8 cellular contexts compared by ENCODE assay signal in the genomic region with DNA sequence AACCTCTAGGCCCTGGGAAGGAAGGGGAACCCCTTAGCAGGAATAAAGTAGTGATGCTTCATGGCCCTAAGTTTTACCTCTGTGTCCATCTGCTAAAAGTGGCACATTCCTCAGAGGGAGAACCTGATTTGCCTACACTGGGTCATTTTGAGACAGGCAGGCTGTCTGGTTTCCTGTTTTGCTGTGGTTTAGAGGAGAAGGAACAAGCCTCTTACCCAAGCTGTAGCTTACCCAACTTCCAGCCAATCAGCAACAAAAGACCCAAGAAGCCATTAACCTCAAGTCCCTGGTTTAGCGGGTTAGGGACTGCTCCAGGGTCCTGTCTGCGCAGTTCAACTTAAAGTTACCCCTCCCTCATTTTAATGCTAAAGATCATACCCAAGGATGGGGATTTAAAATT.
DNase-seq lines count a peak whose midpoint lies in the region; ATAC-seq and TF ChIP-seq lines count a peak whose summit lies in the region.

No MANE protein-coding gene starts in this region.

- peaks cover 51 to 63% (median 58%) of the 10 kb centered on the region in 3 donors for H3K4me1 Mint-ChIP-seq in IgD-negative memory B cell

- ATAC-seq in GM21576 (IDR thresholded peaks at IDR 0.05; ENCODE audit: unreplicated experiment), result peak; percentile 86

- in situ Hi-C loops in GM13977 (cut with MboI; ENCODE audit: low pct_unique_long_range_greater_than_20kb, low sequenced_read_pairs, unreplicated experiment), result no loop called here

- H3K9me3 Mint-ChIP-seq in IgD-negative memory B cell, result peaks cover 6 to 37% (median 24%) of the 10 kb centered on the region in 3 donors

- H3K27me3 Mint-ChIP-seq in IgD-negative memory B cell, result no peaks in the 10 kb centered on the region

- CTCF ChIA-PET in A673 (lab: Charles Lee), result no interaction called here

- peak overlapping the region; percentile 99 to 100 (median 100) for H3K27ac Mint-ChIP-seq in IgD-negative memory B cell

- H3K9me3 ChIP-seq in A673 (ENCODE audit: low read depth, low read length, poor library complexity, severe bottlenecking), result no peaks in the 10 kb centered on the region

- no peak overlapping the region for H3K27ac ChIP-seq in A673 (ENCODE audit: low read depth, low read length, poor library complexity, severe bottlenecking)

- no peak overlapping the region for H3K4me3 ChIP-seq in fibroblast of pulmonary artery (replicated peaks; ENCODE audit: low read depth, low read length)
- H3K4me3 ChIP-seq in A673 (ENCODE audit: low read depth, low read length, poor library complexity, severe bottlenecking), result no peak overlapping the region

- POLR2A ChIA-PET in A673 (lab: Charles Lee; ENCODE audit: low non-redundant PET), result no interaction called here

- peak; percentile 4 for DNase-seq in GM13977 (ENCODE audit: low spot score)
- DNase-seq in fibroblast of pulmonary artery (ENCODE audit: low read depth), result peak; percentile 70
- DNase-seq in NCI-H1105 treated with DMSO at 0.1 percent for 48 hours (lab: John Stamatoyannopoulos, UW), result no peak
- DNase-seq in A673 (ENCODE audit: low spot score), result no peak
- no peak for DNase-seq in stimulated activated CD4-positive, alpha-beta T cell treated with anti-CD3 and anti-CD28 coated beads, Interleukin-15, amount 100 ng/mL, for 24 hours
- DNase-seq in stimulated activated CD4-positive, alpha-beta T cell treated with anti-CD3 and anti-CD28 coated beads, Interleukin-4, amount 100 ng/mL, for 4 hours, result no peak

- no peaks in the 10 kb centered on the region for H3K36me3 ChIP-seq in A673 (ENCODE audit: insufficient read depth, low read length, poor library complexity, severe bottlenecking)

- H3K4me3 Mint-ChIP-seq in IgD-negative memory B cell, result peak overlapping the region; percentile 88 to 97 (median 92)

- no TSS peak for BruUV-seq in A673 (replicated peaks; lab: Mats Ljungman, UMichigan)

- H3K4me1 ChIP-seq in A673 (ENCODE audit: insufficient read depth, low read length, poor library complexity, severe bottlenecking), result no peaks in the 10 kb centered on the region

- H3K27me3 ChIP-seq in A673 (replicated peaks; ENCODE audit: insufficient read depth, low read depth, low read length, poor library complexity), result no peaks in the 10 kb centered on the region

- TF ChIP-seq CTCF in GM13977 (IDR thresholded peaks at IDR 0.05; ENCODE audit: extremely low read depth, insufficient read depth, missing control alignments) (no peak), fibroblast of pulmonary artery (IDR thresholded peaks at IDR 0.05; ENCODE audit: low read length, missing control alignments) (no peak), A673 (conservative IDR thresholded peaks at IDR 0.05; ENCODE audit: low read depth, low read length) (no peak)

- intact Hi-C loops in A673 (cut with micrococcal nuclease; ENCODE audit: unreplicated experiment), result no loop called here

- H3K36me3 Mint-ChIP-seq in IgD-negative memory B cell, result peaks cover 13% of the 10 kb centered on the region

Comparison
In these comparisons a context has a peak if more than half of its experiments do, and no peak if none do; other contexts are left out.
1. DNase-seq: peak in GM13977 (single experiment) and fibroblast of pulmonary artery (single experiment); none in NCI-H1105 treated with DMSO at 0.1 percent for 48 hours (single experiment), A673 (single experiment), stimulated activated CD4-positive, alpha-beta T cell treated with anti-CD3 and anti-CD28 coated beads, Interleukin-15, amount 100 ng/mL, for 24 hours (single experiment) and stimulated activated CD4-positive, alpha-beta T cell treated with anti-CD3 and anti-CD28 coated beads, Interleukin-4, amount 100 ng/mL, for 4 hours (0 of 2).